1 cellular context compared by ENCODE assay signal in the genomic region with DNA sequence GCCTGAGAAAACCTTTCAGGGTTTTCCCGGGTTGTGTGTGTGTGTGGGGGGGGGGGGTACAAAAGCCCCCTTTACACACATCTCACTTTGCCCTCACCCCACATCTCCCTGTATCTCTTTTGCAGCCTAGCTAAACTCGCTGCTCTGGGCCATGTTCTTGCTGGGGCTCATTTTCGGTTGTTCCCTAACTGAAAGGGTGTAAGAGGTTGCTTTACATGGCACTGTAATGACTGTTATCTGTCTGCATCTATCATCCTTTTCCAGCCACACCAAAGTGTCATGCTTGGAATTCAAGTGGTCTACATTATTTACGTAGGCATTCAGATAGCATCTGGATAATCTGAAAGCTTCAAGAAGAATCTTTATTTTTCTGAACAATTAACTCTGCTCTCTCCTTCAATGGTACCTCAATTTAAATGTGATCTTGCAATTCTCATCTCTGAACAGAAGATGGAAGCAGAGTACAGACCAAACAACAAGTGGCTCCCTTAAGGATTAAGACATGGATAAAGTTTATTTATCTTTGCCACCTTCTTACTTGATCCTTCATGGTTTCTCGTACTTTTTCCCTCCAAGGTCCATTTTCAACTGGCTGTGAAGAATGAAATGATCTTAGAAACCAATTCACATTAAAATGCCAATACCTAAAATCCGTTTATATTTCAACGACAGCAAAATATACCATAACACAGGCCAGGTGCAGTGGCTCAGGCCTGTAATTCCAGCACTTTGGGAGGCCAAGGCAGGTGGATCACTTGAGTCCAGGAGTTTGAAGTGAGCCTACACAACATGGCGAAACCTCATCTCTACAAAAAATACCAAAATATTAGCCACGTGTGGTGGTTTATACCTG.
TF ChIP-seq lines count a peak whose summit lies in the region.

No MANE protein-coding gene starts in this region.

TF ChIP-seq in K562, 482 proteins besides CTCF, POLR2A, EP300 and RAD21 (continued from another document):
- 0 out of 2 replicates have a peak, but pooled peaks have one; percentile 24 for TF ChIP-seq RB1 (IDR thresholded peaks at IDR 0.05; ENCODE audit: low read depth)
- TF ChIP-seq FOSL1 (tag; conservative IDR thresholded peaks at IDR 0.05) = 0 out of 2 replicates have a peak, but pooled peaks have one; percentile 15
- peak; percentile 64 for TF ChIP-seq SMC3 (conservative IDR thresholded peaks at IDR 0.05; ENCODE audit: insufficient read depth, low read depth, low read length)
